ENCODE assay signal across 1 cellular context in genomic region chr5:63131618-63132285, GRCh38.
TF ChIP-seq lines count a peak whose summit lies in the region.

No MANE protein-coding gene starts in this region.

TF ChIP-seq in IMR-90, 13 proteins besides CTCF, POLR2A, EP300 and RAD21 (continued from another document):
- no peak for TF ChIP-seq ELK1 (IDR thresholded peaks at IDR 0.05; ENCODE audit: borderline replicate concordance, low read depth, low read length)
- no peak for TF ChIP-seq MAFK (IDR thresholded peaks at IDR 0.05; ENCODE audit: low read depth, low read length)
- no peak for TF ChIP-seq SMC3 (IDR thresholded peaks at IDR 0.05; ENCODE audit: low read depth, low read length)
- no peak for TF ChIP-seq NFE2L2 (IDR thresholded peaks at IDR 0.05; ENCODE audit: low read depth, low read length)
